Comparison of ENCODE assay signal across 8 cellular contexts in genomic region chr2:178514664-178515063, GRCh38. TPM values are rescaled to one million over a fixed set of nuclear protein-coding genes. Genes with fewer than 3 reads are reported as not detected.
DNase-seq lines count a peak whose midpoint lies in the region; ATAC-seq, FAIRE-seq and TF ChIP-seq lines count a peak whose summit lies in the region.

No MANE protein-coding gene starts in this region.

- H3K27me3 ChIP-seq in GM12878 (replicated peaks in 1 of 2; ENCODE audit: control insufficient read depth in 2 of 2, insufficient read depth in 2 of 2, low read length in 1 of 2) = no peaks in the 10 kb centered on the region
- H3K27me3 ChIP-seq in ascending aorta = no peaks in the 10 kb centered on the region

- RAD21 ChIA-PET in GM12878 (lab: Charles Lee; ENCODE audit: unreplicated experiment) = no interaction called here

- WGBS in GM12878 (ENCODE audit: insufficient coverage, insufficient replicate concordance, low lambda C conversion rate, missing lambda C conversion rate) = 3% methylated on average over 2 of the region's 2 CpGs

- no peaks in the 10 kb centered on the region for H3K4me1 ChIP-seq in GM12878 (ENCODE audit: control insufficient read depth, insufficient read depth, low read length)
- no peaks in the 10 kb centered on the region for H3K4me1 ChIP-seq in ascending aorta

- CTCF ChIA-PET in GM12878 (lab: Yijun Ruan, JAX) = interaction anchor here (0.7 kb wide), 1 partner anchor 35 kb away, joined by 3 read pairs; no protein-coding TSS in a partner anchor

- no peak overlapping the region for H2AFZ ChIP-seq in GM12878 (ENCODE audit: control insufficient read depth, low read depth, low read length)

- no peaks in the 10 kb centered on the region for H3K79me2 ChIP-seq in GM12878 (ENCODE audit: control insufficient read depth, insufficient read depth, low read length)

- DNase-seq in stimulated activated naive CD4-positive, alpha-beta T cell treated with Interleukin-2 at 50 U/mL for 16 hours (lab: John Stamatoyannopoulos, UW) = peak; percentile 12
- no peak for DNase-seq in stimulated activated naive CD4-positive, alpha-beta T cell (lab: John Stamatoyannopoulos, UW)
- DNase-seq in NCI-H226 (peak; percentile 26), GM12878 (ENCODE audit: low read depth, low spot score) (no peak), GM20000 (ENCODE audit: low spot score) (no peak), NOMO-1 treated with dmso at 0.1 percent for 144 hours (lab: John Stamatoyannopoulos, UW; ENCODE audit: unreplicated experiment) (no peak), ascending aorta (ENCODE audit: low spot score in 2 of 2) (no peak), activated gamma-delta T cell treated with Interleukin-2 at 50 U/mL for 16 hours (no peak)

- H3K9me3 ChIP-seq in GM12878 (replicated peaks; ENCODE audit: control insufficient read depth, insufficient read depth, low read length) = no peaks in the 10 kb centered on the region
- no peaks in the 10 kb centered on the region for H3K9me3 ChIP-seq in ascending aorta

- H3K4me2 ChIP-seq in GM12878 (ENCODE audit: control insufficient read depth, insufficient read depth) = no peak overlapping the region

- H3K9ac ChIP-seq in GM12878 (ENCODE audit: control insufficient read depth, insufficient read depth, low read length) = no peak overlapping the region

- no peak for TF ChIP-seq POLR2A in GM12878 (IDR thresholded peaks at IDR 0.05; ENCODE audit: low read depth, low read length)

- H3K36me3 ChIP-seq in GM12878 (ENCODE audit: control insufficient read depth in 2 of 2, insufficient read depth in 2 of 2, low read length in 1 of 2) = no peaks in the 10 kb centered on the region; a peak in 1 of 4 replicates
- peaks cover 3 to 37% of the 10 kb centered on the region in 2 donors for H3K36me3 ChIP-seq in ascending aorta

- POLR2A ChIA-PET in GM12878 (lab: Charles Lee) = interaction anchor here (0.6 kb wide), 1 partner anchor 11 kb away, joined by 3 read pairs; no protein-coding TSS in a partner anchor

- in situ Hi-C loops in GM12878 (cut with MboI) = no loop called here

- no peak for FAIRE-seq in GM12878 (lab: Jason Lieb, UNC)

- no peaks in the 10 kb centered on the region for H4K20me1 ChIP-seq in GM12878 (ENCODE audit: control insufficient read depth, insufficient read depth)

- TF ChIP-seq RAD21 in GM12878 (IDR thresholded peaks at IDR 0.05; ENCODE audit: insufficient read depth, low read depth, low read length) = no peak

- BruUV-seq in GM12878 (replicated peaks; lab: Mats Ljungman, UMichigan) = no TSS peak

- no peak for TF ChIP-seq EP300 in GM12878 (IDR thresholded peaks at IDR 0.05; ENCODE audit: borderline replicate concordance in 1 of 2, control insufficient read depth in 1 of 2, low read depth in 2 of 2, low read length in 2 of 2)

- no peak overlapping the region for H3K27ac ChIP-seq in GM12878 (ENCODE audit: control insufficient read depth, insufficient read depth)
- no peak overlapping the region for H3K27ac ChIP-seq in ascending aorta

- H3K4me3 ChIP-seq in GM12878 (no peak overlapping the region), ascending aorta (no peak overlapping the region)

- peak; percentile 87 for ATAC-seq in GM12878

- SMC1A ChIA-PET in GM12878 (lab: Charles Lee; ENCODE audit: uncharacterized antibody, unreplicated experiment) = interaction anchor here (0.6 to 0.7 kb wide), 2 partner anchors 27 to 241 kb away, joined by 3 read pairs; no protein-coding TSS in a partner anchor

- no peak for TF ChIP-seq CTCF in GM12878 (IDR thresholded peaks at IDR 0.05 in 2 of 3, conservative IDR thresholded peaks at IDR 0.05 in 1 of 3; ENCODE audit: control insufficient read depth in 2 of 3, extremely low read depth in 1 of 3, insufficient read depth in 1 of 3, low read depth in 3 of 3, low read length in 3 of 3)
- no peak for TF ChIP-seq CTCF in GM20000 (IDR thresholded peaks at IDR 0.05; ENCODE audit: extremely low read depth, missing control alignments)
- TF ChIP-seq CTCF in ascending aorta (IDR thresholded peaks at IDR 0.05) = no peak

- intact Hi-C loops in GM12878 (cut with micrococcal nuclease; ENCODE audit: unreplicated experiment) = no loop called here
- intact Hi-C loops in ascending aorta (cut with DNase I) = no loop called here

TF ChIP-seq in GM12878, 131 proteins besides CTCF, POLR2A, EP300 and RAD21 (continues in another document):
- TF ChIP-seq ZZZ3 (IDR thresholded peaks at IDR 0.05; ENCODE audit: control insufficient read depth, insufficient read length, low read depth) (no peak), MYC (IDR thresholded peaks at IDR 0.05; ENCODE audit: insufficient read depth, insufficient read length, insufficient replicate concordance, low read length, severe bottlenecking) (no peak), HDGF (IDR thresholded peaks at IDR 0.05) (no peak), SRF (IDR thresholded peaks at IDR 0.05; ENCODE audit: low read depth in 2 of 2, low read length in 2 of 2) (peak in 1 of 2 experiments; percentile 81; a peak in 2 of 4 replicates), BCL11A (IDR thresholded peaks at IDR 0.05; ENCODE audit: low read depth, low read length) (no peak), RBBP5 (conservative IDR thresholded peaks at IDR 0.05) (no peak), CBX5 (IDR thresholded peaks at IDR 0.05; ENCODE audit: low read depth) (no peak), KDM1A (IDR thresholded peaks at IDR 0.05; ENCODE audit: borderline replicate concordance) (no peak), TCF12 (IDR thresholded peaks at IDR 0.05; ENCODE audit: low read depth, low read length) (no peak), NFIC (IDR thresholded peaks at IDR 0.05; ENCODE audit: low read depth, low read length) (peak; percentile 32; the same call in 1 of the 2 replicates), NR2C1 (IDR thresholded peaks at IDR 0.05) (no peak), BACH1 (IDR thresholded peaks at IDR 0.05; ENCODE audit: borderline replicate concordance) (peak; percentile 52), FOS (IDR thresholded peaks at IDR 0.05; ENCODE audit: borderline replicate concordance, extremely low read depth, insufficient read length) (no peak), JUNB (IDR thresholded peaks at IDR 0.05) (peak; percentile 18; the same call in 1 of the 2 replicates), TBL1XR1 (IDR thresholded peaks at IDR 0.05; ENCODE audit: low read depth, low read length) (no peak)
- TF ChIP-seq, protein P1, sequence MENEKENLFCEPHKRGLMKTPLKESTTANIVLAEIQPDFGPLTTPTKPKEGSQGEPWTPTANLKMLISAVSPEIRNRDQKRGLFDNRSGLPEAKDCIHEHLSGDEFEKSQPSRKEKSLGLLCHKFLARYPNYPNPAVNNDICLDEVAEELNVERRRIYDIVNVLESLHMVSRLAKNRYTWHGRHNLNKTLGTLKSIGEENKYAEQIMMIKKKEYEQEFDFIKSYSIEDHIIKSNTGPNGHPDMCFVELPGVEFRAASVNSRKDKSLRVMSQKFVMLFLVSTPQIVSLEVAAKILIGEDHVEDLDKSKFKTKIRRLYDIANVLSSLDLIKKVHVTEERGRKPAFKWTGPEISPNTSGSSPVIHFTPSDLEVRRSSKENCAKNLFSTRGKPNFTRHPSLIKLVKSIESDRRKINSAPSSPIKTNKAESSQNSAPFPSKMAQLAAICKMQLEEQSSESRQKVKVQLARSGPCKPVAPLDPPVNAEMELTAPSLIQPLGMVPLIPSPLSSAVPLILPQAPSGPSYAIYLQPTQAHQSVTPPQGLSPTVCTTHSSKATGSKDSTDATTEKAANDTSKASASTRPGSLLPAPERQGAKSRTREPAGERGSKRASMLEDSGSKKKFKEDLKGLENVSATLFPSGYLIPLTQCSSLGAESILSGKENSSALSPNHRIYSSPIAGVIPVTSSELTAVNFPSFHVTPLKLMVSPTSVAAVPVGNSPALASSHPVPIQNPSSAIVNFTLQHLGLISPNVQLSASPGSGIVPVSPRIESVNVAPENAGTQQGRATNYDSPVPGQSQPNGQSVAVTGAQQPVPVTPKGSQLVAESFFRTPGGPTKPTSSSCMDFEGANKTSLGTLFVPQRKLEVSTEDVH (IDR thresholded peaks at IDR 0.05; ENCODE audit: low read depth, partially characterized antibody) = no peak

RNA-seq across cellular contexts. Expression of gene PLEKHA3, which starts 34.4 kb away (rescaled TPM):
- total RNA-seq in GM12878 (2013; cell fraction: nucleolus; rRNA removed) = 9.8 and 12.6 TPM in 2 replicates
- 3.8 and 3.9 TPM in 2 replicates for total RNA-seq in GM12878 (2014; rRNA removed)
- total RNA-seq in GM12878 (2014; rRNA removed; fragmentation: Illumina TruSeq; extraction: Trizol) = 7.1 and 7.3 TPM in 2 replicates
- 13.3 and 15.3 TPM in 2 replicates for total RNA-seq in GM12878 (2021)
- polyA plus RNA-seq in GM12878 (2011; ENCODE audit: low read depth) = 1.3 TPM
- 21.1 and 34.0 TPM in 2 replicates for polyA plus RNA-seq in GM12878 (2011; rRNA removed)
- 3.0 and 3.4 TPM in 2 replicates for polyA plus RNA-seq in GM12878 (2011; cell fraction: cytosol; rRNA removed)
- polyA plus RNA-seq in GM12878 (2011; cell fraction: nucleus; rRNA removed) = 3.9 and 5.8 TPM in 2 replicates
- 4.5 and 6.7 TPM in 2 replicates for polyA plus RNA-seq in GM12878 (2012)
- 7.2 and 7.3 TPM in 2 replicates for polyA plus RNA-seq in GM12878 (2014; fragmentation: Illumina TruSeq; extraction: Trizol)
- 1 to 10 TPM; 1.4 to 2.0 TPM for polyA plus RNA-seq in GM12878 (2014; fragmentation: Nextera tagmentation; extraction: Ambion mirVana)
- 5.4 and 7.6 TPM in 2 replicates for polyA plus RNA-seq in GM12878 (2014; rRNA removed)
- polyA plus RNA-seq in GM12878 (2016; fragmentation: Nextera tagmentation; extraction: Ambion mirVana) = 10 to 100 TPM; 10.3 to 10.6 TPM
- polyA minus RNA-seq in GM12878 (2011; rRNA and poly(A)+ RNA removed) = 4.4 and 7.1 TPM in 2 replicates
- 2.9 and 7.5 TPM in 2 replicates for polyA minus RNA-seq in GM12878 (2011; cell fraction: cytosol; rRNA and poly(A)+ RNA removed)
- 5.0 and 8.4 TPM in 2 replicates for polyA minus RNA-seq in GM12878 (2011; cell fraction: nucleus; rRNA and poly(A)+ RNA removed)
- total RNA-seq in ascending aorta = 4.8 TPM

RNA-seq across cellular contexts. Expression of gene FKBP7, which starts 36.3 kb away (rescaled TPM):
- 5.1 and 5.2 TPM in 2 replicates for total RNA-seq in GM12878 (2013; cell fraction: nucleolus; rRNA removed)
- total RNA-seq in GM12878 (2014; rRNA removed) = 7.8 and 10.2 TPM in 2 replicates
- 9.6 and 10.5 TPM in 2 replicates for total RNA-seq in GM12878 (2014; rRNA removed; fragmentation: Illumina TruSeq; extraction: Trizol)
- total RNA-seq in GM12878 (2021) = 5.6 and 6.4 TPM in 2 replicates
- polyA plus RNA-seq in GM12878 (2011; ENCODE audit: low read depth) = 4.9 TPM
- 6.3 and 8.1 TPM in 2 replicates for polyA plus RNA-seq in GM12878 (2011; rRNA removed)
- polyA plus RNA-seq in GM12878 (2011; cell fraction: cytosol; rRNA removed) = 2.8 TPM in 2 replicates
- polyA plus RNA-seq in GM12878 (2011; cell fraction: nucleus; rRNA removed) = 2.4 and 2.9 TPM in 2 replicates
- polyA plus RNA-seq in GM12878 (2012) = 3.6 and 4.4 TPM in 2 replicates
- polyA plus RNA-seq in GM12878 (2014; fragmentation: Illumina TruSeq; extraction: Trizol) = 15.2 and 17.0 TPM in 2 replicates
- polyA plus RNA-seq in GM12878 (2014; fragmentation: Nextera tagmentation; extraction: Ambion mirVana) = 10 to 100 TPM; 16.6 to 16.7 TPM
- polyA plus RNA-seq in GM12878 (2014; rRNA removed) = 9.8 and 11.3 TPM in 2 replicates
- 10 to 100 TPM; 13.7 to 14.7 TPM for polyA plus RNA-seq in GM12878 (2016; fragmentation: Nextera tagmentation; extraction: Ambion mirVana)
- 1.1 and 1.8 TPM in 2 replicates for polyA minus RNA-seq in GM12878 (2011; rRNA and poly(A)+ RNA removed)
- 0.94 and 2.8 TPM in 2 replicates for polyA minus RNA-seq in GM12878 (2011; cell fraction: cytosol; rRNA and poly(A)+ RNA removed)
- 3.9 and 5.0 TPM in 2 replicates for polyA minus RNA-seq in GM12878 (2011; cell fraction: nucleus; rRNA and poly(A)+ RNA removed)
- 7.7 TPM for total RNA-seq in ascending aorta

Comparison
In these comparisons a context has a peak if more than half of its experiments do, and no peak if none do; other contexts are left out.
1. DNase-seq: peak in stimulated activated naive CD4-positive, alpha-beta T cell treated with Interleukin-2 at 50 U/mL for 16 hours (single experiment) and NCI-H226 (single experiment); none in stimulated activated naive CD4-positive, alpha-beta T cell (0 of 6), GM12878 (single experiment), GM20000 (single experiment), NOMO-1 treated with dmso at 0.1 percent for 144 hours (single experiment), ascending aorta (0 of 2) and activated gamma-delta T cell treated with Interleukin-2 at 50 U/mL for 16 hours (single experiment).